In genomic region chr12:10211975-10212622, GRCh38 we compare ENCODE assay signal across 1 cellular context.
TF ChIP-seq lines count a peak whose summit lies in the region.

No MANE protein-coding gene starts in this region.

TF ChIP-seq in HepG2, 621 proteins besides CTCF, POLR2A, EP300 and RAD21 (continues in another document):
- TF ChIP-seq ZSCAN21 (CRISPR knock-in tag; IDR thresholded peaks at IDR 0.05; ENCODE audit: borderline replicate concordance) (0 out of 2 replicates have a peak, but pooled peaks have one; percentile 5), MXI1 (IDR thresholded peaks at IDR 0.05; ENCODE audit: borderline replicate concordance, low read depth, low read length) (peak; percentile 56; the same call in 1 of the 3 replicates), NFATC3 (CRISPR knock-in tag; IDR thresholded peaks at IDR 0.05) (0 out of 2 replicates have a peak, but pooled peaks have one; percentile 44), PRDM10 (CRISPR knock-in tag; IDR thresholded peaks at IDR 0.05; ENCODE audit: low read depth) (no peak), ZGPAT (CRISPR knock-in tag; IDR thresholded peaks at IDR 0.05) (peak; percentile 86), BHLHE40 (IDR thresholded peaks at IDR 0.05; ENCODE audit: low read length) (peak; percentile 90), ZNF24 (IDR thresholded peaks at IDR 0.05) (peak; percentile 66; the same call in 1 of the 2 replicates), ATF7 (IDR thresholded peaks at IDR 0.05) (peak; percentile 16; the same call in 1 of the 2 replicates), ATF7 (CRISPR knock-in tag; IDR thresholded peaks at IDR 0.05) (no peak), ZNF460 (CRISPR knock-in tag; IDR thresholded peaks at IDR 0.05; ENCODE audit: borderline replicate concordance) (no peak), NR2F6 (IDR thresholded peaks at IDR 0.05) (no peak), NR2F6 (CRISPR knock-in tag; IDR thresholded peaks at IDR 0.05) (no peak), KIAA2018 (CRISPR knock-in tag; IDR thresholded peaks at IDR 0.05; ENCODE audit: borderline replicate concordance) (no peak), NCOA2 (CRISPR knock-in tag; IDR thresholded peaks at IDR 0.05) (0 out of 2 replicates have a peak, but pooled peaks have one; percentile 32), ZNF530 (CRISPR knock-in tag; IDR thresholded peaks at IDR 0.05; ENCODE audit: low read depth) (no peak), ZNF232 (CRISPR knock-in tag; IDR thresholded peaks at IDR 0.05; ENCODE audit: borderline replicate concordance) (no peak), ZBTB21 (CRISPR knock-in tag; IDR thresholded peaks at IDR 0.05) (peak; percentile 92), XRCC5 (optimal IDR thresholded peaks at IDR 0.05; ENCODE audit: low read length) (peak; percentile 83), MAFK (conservative IDR thresholded peaks at IDR 0.05 in 1 of 2, IDR thresholded peaks at IDR 0.05 in 1 of 2; ENCODE audit: low read length in 2 of 2) (peak; percentile 40 to 52; a peak in 2 of 4 replicates), MTA1 (CRISPR knock-in tag; IDR thresholded peaks at IDR 0.05; ENCODE audit: borderline replicate concordance) (no peak), SALL2 (CRISPR knock-in tag; IDR thresholded peaks at IDR 0.05) (no peak), FOXK1 (CRISPR knock-in tag; IDR thresholded peaks at IDR 0.05; ENCODE audit: borderline replicate concordance, low read depth) (peak; percentile 90; the same call in 1 of the 2 replicates), GMEB2 (CRISPR knock-in tag; IDR thresholded peaks at IDR 0.05; ENCODE audit: low read depth) (peak; percentile 9; the same call in 1 of the 2 replicates), CREBL2 (CRISPR knock-in tag; IDR thresholded peaks at IDR 0.05; ENCODE audit: borderline replicate concordance) (no peak), ZNF331 (CRISPR knock-in tag; IDR thresholded peaks at IDR 0.05) (peak; percentile 61; the same call in 1 of the 2 replicates), DRAP1 (CRISPR knock-in tag; IDR thresholded peaks at IDR 0.05) (peak; percentile 62; the same call in 1 of the 2 replicates), HES4 (CRISPR knock-in tag; IDR thresholded peaks at IDR 0.05; ENCODE audit: borderline replicate concordance) (no peak), ZFP91 (CRISPR knock-in tag; IDR thresholded peaks at IDR 0.05; ENCODE audit: borderline replicate concordance) (no peak), ZBTB25 (CRISPR knock-in tag; IDR thresholded peaks at IDR 0.05) (no peak), HNF1B (CRISPR knock-in tag; IDR thresholded peaks at IDR 0.05) (0 out of 2 replicates have a peak, but pooled peaks have one; percentile 50), NR2F2 (IDR thresholded peaks at IDR 0.05; ENCODE audit: borderline replicate concordance, low read depth) (no peak), CBX1 (IDR thresholded peaks at IDR 0.05; ENCODE audit: low read depth) (no peak), ZFX (CRISPR knock-in tag; IDR thresholded peaks at IDR 0.05; ENCODE audit: low read depth) (peak; percentile 70), CREM (IDR thresholded peaks at IDR 0.05) (peak; percentile 80; the same call in 1 of the 2 replicates), CREM (CRISPR knock-in tag; IDR thresholded peaks at IDR 0.05) (no peak), PREB (CRISPR knock-in tag; IDR thresholded peaks at IDR 0.05) (no peak), NR3C1 (CRISPR knock-in tag; IDR thresholded peaks at IDR 0.05) (no peak), PHF5A (CRISPR knock-in tag; IDR thresholded peaks at IDR 0.05; ENCODE audit: low read depth, unreplicated experiment) (peak; percentile 48), LCORL (IDR thresholded peaks at IDR 0.05) (no peak), LCORL (CRISPR knock-in tag; IDR thresholded peaks at IDR 0.05) (peak; percentile 71; the same call in 1 of the 2 replicates)
